ENCODE assay signal across 8 cellular contexts in the genomic region with DNA sequence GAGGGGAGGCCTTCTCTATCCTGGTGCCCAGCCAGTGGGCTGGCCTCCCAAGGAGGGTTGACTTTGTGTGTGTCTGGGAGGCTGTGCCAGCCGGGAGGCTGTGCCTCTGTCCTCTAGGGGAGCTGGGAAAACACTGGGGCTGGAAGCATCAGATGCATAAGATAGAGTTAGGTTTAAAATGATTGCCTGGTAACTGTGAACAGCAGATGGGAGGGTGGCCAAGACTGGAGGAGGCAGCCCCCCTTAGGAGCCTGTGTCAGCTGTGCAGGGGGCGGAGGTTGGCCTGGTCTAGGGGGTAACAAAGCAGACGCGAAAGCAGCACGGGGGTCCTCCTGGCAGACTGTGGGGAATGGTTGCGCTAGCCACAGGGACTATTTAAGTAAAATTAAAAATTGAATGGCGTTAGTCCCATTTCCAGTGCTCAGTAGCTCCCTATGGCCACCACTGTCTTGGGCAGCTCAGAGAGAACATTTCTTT. TPM values are rescaled to one million over a fixed set of nuclear protein-coding genes. Genes with fewer than 3 reads are reported as not detected.
DNase-seq lines count a peak whose midpoint lies in the region; ATAC-seq and TF ChIP-seq lines count a peak whose summit lies in the region.

No MANE protein-coding gene starts in this region.

- no peaks in the 10 kb centered on the region for H3K27me3 ChIP-seq in left ventricle myocardium inferior (ENCODE audit: low read depth)

- CTCF ChIA-PET in activated naive CD4-positive, alpha-beta T cell treated with anti-CD3 and anti-CD28 coated beads, Interleukin-2, amount 10 ng/mL, durations not matched to agents 7 days and 5 days (lab: Charles Lee) = interaction anchor here (1.0 to 4.3 kb wide), 3 partner anchors 30 to 176 kb away, joined by 3 to 22 read pairs (median 15); a partner anchor contains a TSS

- intact Hi-C loops in left ventricle myocardium inferior (cut with micrococcal nuclease) = no loop called here

- peak overlapping the region; percentile 96 for H3K27ac ChIP-seq in left ventricle myocardium inferior (replicated peaks)
- H3K27ac ChIP-seq in skin epidermis = peak overlapping the region in 14 of 21 experiments; percentile 27 to 97 (median 90)

- H3K27me3 Mint-ChIP-seq in activated naive CD4-positive, alpha-beta T cell treated with anti-CD3 and anti-CD28 coated beads, Interleukin-2, amount 10 ng/mL, durations not matched to agents 7 days and 5 days = no peaks in the 10 kb centered on the region

- H3K4me3 ChIP-seq in WI38 (ENCODE audit: low read depth, low read length) (peak overlapping the region; percentile 78), left ventricle myocardium inferior (peak overlapping the region; percentile 92), skin epidermis (peak overlapping the region; percentile 72 to 95 (median 81))

- TF ChIP-seq CTCF in WI38 (IDR thresholded peaks at IDR 0.05; ENCODE audit: low read depth, low read length) (0 out of 2 replicates have a peak, but pooled peaks have one; percentile 1), left ventricle myocardium inferior (IDR thresholded peaks at IDR 0.05; ENCODE audit: borderline replicate concordance) (no peak)

- peaks cover 31% of the 10 kb centered on the region for H3K4me1 Mint-ChIP-seq in activated naive CD4-positive, alpha-beta T cell treated with anti-CD3 and anti-CD28 coated beads, Interleukin-2, amount 10 ng/mL, durations not matched to agents 7 days and 5 days

- H3K9me3 ChIP-seq in left ventricle myocardium inferior (replicated peaks) = peaks cover 10% of the 10 kb centered on the region

- ATAC-seq in HG02642 (IDR thresholded peaks at IDR 0.05; ENCODE audit: poor library complexity, unreplicated experiment) = no peak
- ATAC-seq in GM21786 (IDR thresholded peaks at IDR 0.05; ENCODE audit: unreplicated experiment) = no peak

- peaks cover 36% of the 10 kb centered on the region for H3K36me3 ChIP-seq in left ventricle myocardium inferior

- H3K36me3 Mint-ChIP-seq in activated naive CD4-positive, alpha-beta T cell treated with anti-CD3 and anti-CD28 coated beads, Interleukin-2, amount 10 ng/mL, durations not matched to agents 7 days and 5 days = peaks cover 33% of the 10 kb centered on the region

- H3K4me1 ChIP-seq in left ventricle myocardium inferior = peaks cover 25% of the 10 kb centered on the region

- peak overlapping the region; percentile 85 for H3K27ac Mint-ChIP-seq in activated naive CD4-positive, alpha-beta T cell treated with anti-CD3 and anti-CD28 coated beads, Interleukin-2, amount 10 ng/mL, durations not matched to agents 7 days and 5 days

- no peak for DNase-seq in activated naive CD4-positive, alpha-beta T cell treated with anti-CD3 and anti-CD28 coated beads, Interleukin-2, amount 10 ng/mL, durations not matched to agents 7 days and 5 days
- DNase-seq in activated naive CD4-positive, alpha-beta T cell treated with Interleukin-2 at 50 U/mL for 16 hours = no peak
- DNase-seq in left ventricle myocardium inferior (no peak), 8988T (no peak)

- H3K4me3 Mint-ChIP-seq in activated naive CD4-positive, alpha-beta T cell treated with anti-CD3 and anti-CD28 coated beads, Interleukin-2, amount 10 ng/mL, durations not matched to agents 7 days and 5 days = peak overlapping the region; percentile 81

- peaks cover 3% of the 10 kb centered on the region for H3K9me3 Mint-ChIP-seq in activated naive CD4-positive, alpha-beta T cell treated with anti-CD3 and anti-CD28 coated beads, Interleukin-2, amount 10 ng/mL, durations not matched to agents 7 days and 5 days

RNA-seq across cellular contexts. Expression of a gene that starts 1.3 kb away (rescaled TPM):
- total RNA-seq in left ventricle myocardium inferior = 20.0 TPM

RNA-seq across cellular contexts. Expression of a gene that starts 16.6 kb away (rescaled TPM):
- total RNA-seq in left ventricle myocardium inferior = 10.6 TPM

RNA-seq across cellular contexts. Expression of a gene that starts 31.3 kb away (rescaled TPM):
- total RNA-seq in left ventricle myocardium inferior = 17.8 TPM
